ENCODE assay signal across 16 cellular contexts in genomic region chr2:100278501-100278900, GRCh38. TPM values are rescaled to one million over a fixed set of nuclear protein-coding genes. Genes with fewer than 3 reads are reported as not detected.
DNase-seq lines count a peak whose midpoint lies in the region; ATAC-seq and TF ChIP-seq lines count a peak whose summit lies in the region.
"Had no signal": no experiment of that assay in that cellular context is flagged by ENCODE, and none has a peak within 500 bp of the region (broad histone marks: within the 10 kb centered on the region; RNA-seq: fewer than 3 reads in every experiment).

No MANE protein-coding gene starts in this region.

- TF ChIP-seq POLR2A in uterus (IDR thresholded peaks at IDR 0.05): no peak

- DNase-seq in DND-41 (no peak), caudate nucleus (lab: John Stamatoyannopoulos, UW) (no peak), uterus (no peak), colonic mucosa (no peak)
- DNase-seq: 8988T; CD4-positive, alpha-beta memory T cell; DMS153; DMS79; GF-D8; GM23248; HCEC 1CT had no signal

- no peak overlapping the region for H2AFZ ChIP-seq in DND-41 (ENCODE audit: low read depth, low read length)
- peak overlapping the region; percentile 17; the same call in 1 of the 2 replicates for H2AFZ ChIP-seq in Loucy (ENCODE audit: low read length)
- H2AFZ ChIP-seq: GM23248 had no signal

- H3K9me3 ChIP-seq in DND-41 (ENCODE audit: insufficient read depth, low read length, severe bottlenecking) (no peaks in the 10 kb centered on the region), Loucy (ENCODE audit: insufficient read depth, low read depth, low read length) (no peaks in the 10 kb centered on the region), uterus (no peaks in the 10 kb centered on the region), colonic mucosa (no peaks in the 10 kb centered on the region)
- H3K9me3 ChIP-seq: BLaER1 had no signal

- no peaks in the 10 kb centered on the region for H3F3A ChIP-seq in Loucy (ENCODE audit: low read depth)

- no peaks in the 10 kb centered on the region for H4K20me1 ChIP-seq in DND-41 (ENCODE audit: insufficient read depth, low read length)
- H4K20me1 ChIP-seq in Loucy (ENCODE audit: insufficient read depth, low read length, poor library complexity, severe bottlenecking): no peaks in the 10 kb centered on the region
- H4K20me1 ChIP-seq: BLaER1 had no signal

- H3K4me3 ChIP-seq in DND-41 (ENCODE audit: low read depth in 1 of 2, low read length in 2 of 2): no peak overlapping the region
- no peak overlapping the region for H3K4me3 ChIP-seq in Loucy (ENCODE audit: low read length, poor library complexity, severe bottlenecking)
- H3K4me3 ChIP-seq in uterus: no peak overlapping the region
- H3K4me3 ChIP-seq in colonic mucosa: no peak overlapping the region
- H3K4me3 ChIP-seq: BLaER1, GM23248 had no signal

- ATAC-seq in DND-41 (ENCODE audit: insufficient read depth, low read depth) (no peak), GM21529 (IDR thresholded peaks at IDR 0.05; ENCODE audit: unreplicated experiment) (no peak), HG03521 (IDR thresholded peaks at IDR 0.05; ENCODE audit: unreplicated experiment) (no peak)

- intact Hi-C loops in uterus (cut with DNase I; ENCODE audit: low total_unique reads) (no loop called here), colonic mucosa (cut with DNase I) (no loop called here)

- TF ChIP-seq CTCF in DND-41 (IDR thresholded peaks at IDR 0.05; ENCODE audit: borderline replicate concordance, extremely low read depth, low read length, poor library complexity, severe bottlenecking) (no peak), Loucy (conservative IDR thresholded peaks at IDR 0.05; ENCODE audit: low read length) (no peak), uterus (IDR thresholded peaks at IDR 0.05) (no peak), colonic mucosa (IDR thresholded peaks at IDR 0.05) (no peak)

- peak overlapping the region; percentile 17; the same call in 1 of the 2 replicates for H3K27ac ChIP-seq in DND-41 (ENCODE audit: low read length)
- peak overlapping the region; percentile 76 for H3K27ac ChIP-seq in caudate nucleus (ENCODE audit: low read depth, low read length)
- H3K27ac ChIP-seq in uterus: peak overlapping the region; percentile 87 to 91
- no peak overlapping the region for H3K27ac ChIP-seq in colonic mucosa
- H3K27ac ChIP-seq: BLaER1, GM23248, HL-60 had no signal

- no peaks in the 10 kb centered on the region for H3K36me3 ChIP-seq in DND-41 (ENCODE audit: insufficient read depth, low read length)
- H3K36me3 ChIP-seq in Loucy (ENCODE audit: insufficient read depth, low read length): no peaks in the 10 kb centered on the region
- no peaks in the 10 kb centered on the region for H3K36me3 ChIP-seq in uterus
- no peaks in the 10 kb centered on the region for H3K36me3 ChIP-seq in colonic mucosa
- H3K36me3 ChIP-seq: BLaER1 had no signal

- no peak overlapping the region; the same call in 1 of the 2 replicates for H3K9ac ChIP-seq in DND-41 (ENCODE audit: low read depth, low read length)
- no peak overlapping the region for H3K9ac ChIP-seq in Loucy (ENCODE audit: low read depth, low read length, poor library complexity, severe bottlenecking)
- no peak overlapping the region for H3K9ac ChIP-seq in colonic mucosa (ENCODE audit: low read depth in 2 of 2, low read length in 2 of 2)
- H3K9ac ChIP-seq: BLaER1, GM23248 had no signal

- H3K4me2 ChIP-seq in DND-41 (ENCODE audit: insufficient read depth, low read length) (no peak overlapping the region), Loucy (ENCODE audit: low read depth, low read length, poor library complexity, severe bottlenecking) (peak overlapping the region; percentile 14)
- H3K4me2 ChIP-seq: BLaER1 had no signal

- H3K27me3 ChIP-seq in DND-41 (ENCODE audit: insufficient read depth, low read length, poor library complexity) (no peaks in the 10 kb centered on the region), Loucy (ENCODE audit: insufficient read depth, low read length, poor library complexity, severe bottlenecking) (no peaks in the 10 kb centered on the region), uterus (no peaks in the 10 kb centered on the region), colonic mucosa (no peaks in the 10 kb centered on the region)
- H3K27me3 ChIP-seq: BLaER1 had no signal

- H3K4me1 ChIP-seq in DND-41 (ENCODE audit: insufficient read depth, low read length) (peaks cover 41% of the 10 kb centered on the region), Loucy (ENCODE audit: insufficient read depth, low read length, poor library complexity, severe bottlenecking) (peaks cover 10% of the 10 kb centered on the region), uterus (no peaks in the 10 kb centered on the region), colonic mucosa (no peaks in the 10 kb centered on the region)
- H3K4me1 ChIP-seq: BLaER1 had no signal

- no peaks in the 10 kb centered on the region for H3K79me2 ChIP-seq in DND-41 (ENCODE audit: insufficient read depth, low read length)
- H3K79me2 ChIP-seq in Loucy (ENCODE audit: insufficient read depth, low read length): no peaks in the 10 kb centered on the region

- no peaks in the 10 kb centered on the region for H3K9me2 ChIP-seq in Loucy (replicated peaks; ENCODE audit: low read depth, low read length)

RNA-seq across cellular contexts. Expression of gene LONRF2, which starts 43.8 kb away (rescaled TPM):
- total RNA-seq in uterus (100 to 1,000 TPM in 1 of 4 donors, 10 to 100 TPM in 3; 27.9 to 188 (median 58.5) TPM), colonic mucosa (1 to 10 TPM in 1 of 2 donors, under 1 TPM in 1; 0.17 to 1.7 TPM)

Comparison
In these comparisons a context has a peak if more than half of its experiments do, and no peak if none do; other contexts are left out.
1. RNA of gene LONRF2, which starts 43.8 kb away (total RNA-seq): 27.9 to 188 TPM in uterus; 0.17 to 1.7 TPM in colonic mucosa; every median in the first group is over 10 times any median in the second.